ENCODE assay signal across 19 cellular contexts in the genomic region with DNA sequence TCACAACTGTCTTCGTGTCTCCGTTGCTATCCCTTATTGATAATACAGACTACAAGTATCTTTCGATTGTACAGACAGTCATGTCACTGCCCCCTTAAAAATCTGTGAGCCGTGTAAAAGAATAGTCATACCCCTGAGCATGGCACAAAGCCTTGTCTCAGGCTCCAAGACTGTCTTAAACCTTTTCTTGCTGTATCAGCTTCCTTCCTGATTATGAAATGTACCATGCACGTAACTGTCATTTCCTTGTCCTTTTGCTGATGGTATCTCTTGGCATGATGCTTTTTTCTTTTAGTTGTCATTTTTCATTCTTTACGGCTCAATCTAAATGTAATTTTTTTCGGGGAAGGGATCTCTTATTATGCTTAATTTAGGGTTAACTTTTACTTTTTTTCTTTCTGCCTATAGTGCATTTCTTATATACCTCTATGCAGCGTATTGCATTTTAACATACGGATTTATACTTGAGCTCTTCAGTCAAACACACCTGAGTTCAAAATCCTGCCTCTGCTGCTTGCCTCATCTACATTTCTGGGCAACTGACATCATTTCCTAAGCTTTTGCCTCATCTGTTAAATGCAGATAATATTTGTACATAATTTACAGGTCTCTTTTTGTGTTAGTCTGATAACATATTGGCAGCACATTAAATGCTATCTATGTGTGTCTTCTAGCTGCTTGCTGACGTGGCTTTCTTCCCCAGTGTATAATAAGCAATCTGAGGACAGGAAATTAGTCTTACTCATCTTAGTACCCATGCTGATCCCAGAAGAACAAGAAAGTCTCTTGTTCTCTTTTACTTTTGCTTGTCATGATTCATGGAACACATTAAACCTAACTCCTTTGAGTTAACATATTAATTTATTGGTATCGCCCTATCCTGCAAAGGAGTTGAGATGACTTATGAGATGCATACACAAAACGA. TPM values are rescaled to one million over a fixed set of nuclear protein-coding genes. Genes with fewer than 3 reads are reported as not detected.
A peak's percentile ranks its signal among the peaks of the same experiment; 100 is the strongest.
DNase-seq lines count a peak whose midpoint lies in the region; ATAC-seq and TF ChIP-seq lines count a peak whose summit lies in the region.
"Had no signal": no experiment of that assay in that cellular context is flagged by ENCODE, and none has a peak within 500 bp of the region (broad histone marks: within the 10 kb centered on the region; RNA-seq: fewer than 3 reads in every experiment).

No MANE protein-coding gene starts in this region.

- H3K4me1 ChIP-seq in BLaER1 treated with 17β-estradiol and CSF1 and Interleukin-3, amounts not matched to agents 10 nM and 100 nM, result peaks cover 4 to 33% (median 7%) of the 10 kb centered on the region in 10 experiments; a peak in 17 of 20 replicates
- H3K4me1 ChIP-seq in Loucy (ENCODE audit: insufficient read depth, low read length, poor library complexity, severe bottlenecking), result no peaks in the 10 kb centered on the region
- H3K4me1 ChIP-seq: A549, SJCRH30 had no signal

- no peaks in the 10 kb centered on the region for H3F3A ChIP-seq in Loucy (ENCODE audit: low read depth)

- peak overlapping the region in 2 of 11 experiments; percentile 44 to 49; a peak in 5 of 22 replicates for H3K27ac ChIP-seq in BLaER1 treated with 17β-estradiol and CSF1 and Interleukin-3, amounts not matched to agents 10 nM and 100 nM
- H3K27ac ChIP-seq: A549, SJCRH30 had no signal

- DNase-seq in astrocyte of the spinal cord (ENCODE audit: low read depth, low spot score) (peak; percentile 32), foreskin melanocyte (peak; percentile 42), D341Med (ENCODE audit: low spot score) (no peak), Right ventricle myocardium inferior (ENCODE audit: missing footprints) (no peak)
- no peak for DNase-seq in activated CD4-positive, alpha-beta T cell treated with anti-CD3 and anti-CD28 coated beads for 48 hours
- DNase-seq: CD4-positive, alpha-beta T cell; DMS79 treated with DMSO at 0.1 percent for 48 hours; MV-4-11; NCI-H1436; NCI-H2029 treated with DMSO at 0.1 percent for 48 hours; NCI-H524; SJCRH30 had no signal

- intact Hi-C loops in Right ventricle myocardium inferior (cut with DNase I), result no loop called here

- in situ Hi-C loops in astrocyte of the spinal cord (cut with HindIII; ENCODE audit: low sequenced_read_pairs), result no loop called here

- H3K36me3 ChIP-seq in BLaER1 treated with 17β-estradiol and CSF1 and Interleukin-3, amounts not matched to agents 10 nM and 100 nM, result no peaks in the 10 kb centered on the region
- no peaks in the 10 kb centered on the region for H3K36me3 ChIP-seq in Loucy (ENCODE audit: insufficient read depth, low read length)
- H3K36me3 ChIP-seq: SJCRH30 had no signal

- ATAC-seq in Right ventricle myocardium inferior (no peak), HG03439 (IDR thresholded peaks at IDR 0.05; ENCODE audit: unreplicated experiment) (no peak)
- ATAC-seq: A549, GM23338 had no signal

- no peak overlapping the region; a peak in 1 of 22 replicates for H3K9ac ChIP-seq in BLaER1 treated with 17β-estradiol and CSF1 and Interleukin-3, amounts not matched to agents 10 nM and 100 nM
- no peak overlapping the region for H3K9ac ChIP-seq in Loucy (ENCODE audit: low read depth, low read length, poor library complexity, severe bottlenecking)

- no peaks in the 10 kb centered on the region for H3K79me2 ChIP-seq in Loucy (ENCODE audit: insufficient read depth, low read length)

- H3K4me3 ChIP-seq in BLaER1 treated with 17β-estradiol and CSF1 and Interleukin-3, amounts not matched to agents 10 nM and 100 nM, result no peak overlapping the region; a peak in 2 of 20 replicates
- H3K4me3 ChIP-seq in Loucy (ENCODE audit: low read length, poor library complexity, severe bottlenecking) (peak overlapping the region; percentile 19), astrocyte of the spinal cord (ENCODE audit: low read depth, low read length) (no peak overlapping the region)
- H3K4me3 ChIP-seq: A549, GM23338, SJCRH30 had no signal

- H3K9me3 ChIP-seq in BLaER1 treated with 17β-estradiol and CSF1 and Interleukin-3, amounts not matched to agents 10 nM and 100 nM (replicated peaks in 1 of 11), result peaks cover 0 to 14% (median 6%) of the 10 kb centered on the region in 11 experiments; a peak in 8 of 22 replicates
- H3K9me3 ChIP-seq in Loucy (ENCODE audit: insufficient read depth, low read depth, low read length), result no peaks in the 10 kb centered on the region
- H3K9me3 ChIP-seq: A549, SJCRH30 had no signal

- TF ChIP-seq CTCF in Loucy (conservative IDR thresholded peaks at IDR 0.05; ENCODE audit: low read length) (no peak), astrocyte of the spinal cord (IDR thresholded peaks at IDR 0.05; ENCODE audit: low read depth, low read length) (no peak)

- H4K20me1 ChIP-seq in BLaER1 treated with 17β-estradiol and CSF1 and Interleukin-3, amounts not matched to agents 10 nM and 100 nM, result no peaks in the 10 kb centered on the region
- no peaks in the 10 kb centered on the region for H4K20me1 ChIP-seq in Loucy (ENCODE audit: insufficient read depth, low read length, poor library complexity, severe bottlenecking)

- H3K27me3 ChIP-seq in BLaER1 treated with 17β-estradiol and CSF1 and Interleukin-3, amounts not matched to agents 10 nM and 100 nM, result no peaks in the 10 kb centered on the region
- H3K27me3 ChIP-seq in Loucy (ENCODE audit: insufficient read depth, low read length, poor library complexity, severe bottlenecking), result no peaks in the 10 kb centered on the region
- H3K27me3 ChIP-seq: SJCRH30 had no signal

- no peak overlapping the region for H2AFZ ChIP-seq in Loucy (ENCODE audit: low read length)
- H2AFZ ChIP-seq: GM23338 had no signal

- H3K9me2 ChIP-seq in Loucy (replicated peaks; ENCODE audit: low read depth, low read length), result no peaks in the 10 kb centered on the region

- peak overlapping the region in 6 of 11 experiments; percentile 3 to 75 (median 51); a peak in 9 of 22 replicates for H3K4me2 ChIP-seq in BLaER1 treated with 17β-estradiol and CSF1 and Interleukin-3, amounts not matched to agents 10 nM and 100 nM
- H3K4me2 ChIP-seq in Loucy (ENCODE audit: low read depth, low read length, poor library complexity, severe bottlenecking), result peak overlapping the region; percentile 32
- H3K4me2 ChIP-seq: A549, GM23338 had no signal

RNA-seq across cellular contexts. Expression of a gene that starts 57.3 kb away (rescaled TPM):
- 0.14 TPM for total RNA-seq in Right ventricle myocardium inferior
- total RNA-seq: CD4-positive, alpha-beta T cell; LHCN-M2; RPMI7951 had no signal

Comparison
In these comparisons a context has a peak if more than half of its experiments do, and no peak if none do; other contexts are left out.
1. DNase-seq: peak in astrocyte of the spinal cord (single experiment) and foreskin melanocyte (single experiment); none in D341Med (single experiment), Right ventricle myocardium inferior (single experiment) and activated CD4-positive, alpha-beta T cell treated with anti-CD3 and anti-CD28 coated beads for 48 hours (single experiment).